Comparison of ENCODE assay signal across 14 cellular contexts in genomic region chr18:48548404-48548771, GRCh38. TPM values are rescaled to one million over a fixed set of nuclear protein-coding genes. Genes with fewer than 3 reads are reported as not detected.
DNase-seq lines count a peak whose midpoint lies in the region; ATAC-seq and TF ChIP-seq lines count a peak whose summit lies in the region.
"Had no signal": no experiment of that assay in that cellular context is flagged by ENCODE, and none has a peak within 500 bp of the region (broad histone marks: within the 10 kb centered on the region; RNA-seq: fewer than 3 reads in every experiment).

No MANE protein-coding gene starts in this region.

- H3K9me2 ChIP-seq in hepatocyte (replicated peaks; ENCODE audit: insufficient read depth): no peaks in the 10 kb centered on the region

- H3K4me2 ChIP-seq in hepatocyte: no peak overlapping the region
- H3K4me2 ChIP-seq: KMS-11 had no signal

- ATAC-seq in GM19397 (IDR thresholded peaks at IDR 0.05; ENCODE audit: unreplicated experiment): no peak
- no peak for ATAC-seq in HG02798 (IDR thresholded peaks at IDR 0.05; ENCODE audit: poor library complexity, unreplicated experiment)
- no peak for ATAC-seq in GM19324 (IDR thresholded peaks at IDR 0.05; ENCODE audit: low FRiP score, unreplicated experiment)
- ATAC-seq: PC-3 had no signal

- H3K27me3 Mint-ChIP-seq in type B pancreatic cell: no peaks in the 10 kb centered on the region

- no peak for TF ChIP-seq CTCF in breast epithelium (IDR thresholded peaks at IDR 0.05)
- no peak for TF ChIP-seq CTCF in hepatocyte (IDR thresholded peaks at IDR 0.05; ENCODE audit: poor library complexity)
- no peak for TF ChIP-seq CTCF in type B pancreatic cell (conservative IDR thresholded peaks at IDR 0.05)

- DNase-seq in DMS 273 (lab: John Stamatoyannopoulos, UW; ENCODE audit: unreplicated experiment): peak; percentile 43
- DNase-seq in DMS 273 treated with DMSO at 0.1 percent for 48 hours (lab: John Stamatoyannopoulos, UW): no peak
- peak in 1 of 2 donors; percentile 76 for DNase-seq in breast epithelium (ENCODE audit: low spot score in 2 of 2)
- peak; percentile 26 for DNase-seq in hepatocyte (ENCODE audit: low spot score)
- DNase-seq in type B pancreatic cell (ENCODE audit: extremely low spot score, unreplicated experiment): no peak
- DNase-seq: stimulated activated CD4-positive, alpha-beta T cell treated with anti-CD3 and anti-CD28 coated beads, Interleukin-4, amount 100 ng/mL, for 1 hour had no signal

- peaks cover 12% of the 10 kb centered on the region for H3K36me3 Mint-ChIP-seq in type B pancreatic cell
- H3K36me3 Mint-ChIP-seq: activated naive CD4-positive, alpha-beta T cell treated with anti-CD3 and anti-CD28 coated beads, Interleukin-2, amount 50 U/mL, for 72 hours had no signal

- no peaks in the 10 kb centered on the region for H3K27me3 ChIP-seq in breast epithelium
- H3K27me3 ChIP-seq in hepatocyte: no peaks in the 10 kb centered on the region
- H3K27me3 ChIP-seq: tibial nerve had no signal

- TF ChIP-seq POLR2A in breast epithelium (IDR thresholded peaks at IDR 0.05): no peak

- H3K9me3 ChIP-seq in breast epithelium: no peaks in the 10 kb centered on the region
- no peaks in the 10 kb centered on the region for H3K9me3 ChIP-seq in hepatocyte (ENCODE audit: low read depth)
- H3K9me3 ChIP-seq: tibial nerve had no signal

- H3K4me1 ChIP-seq in breast epithelium (peaks cover 5 to 10% of the 10 kb centered on the region in 2 donors), hepatocyte (ENCODE audit: insufficient read depth) (peaks cover 42% of the 10 kb centered on the region)

- H3K79me2 ChIP-seq in hepatocyte: peaks cover 86% of the 10 kb centered on the region

- intact Hi-C loops in breast epithelium (cut with DNase I; ENCODE audit: low total_unique reads): no loop called here

- H4K20me1 ChIP-seq in hepatocyte (ENCODE audit: insufficient read depth, poor library complexity, severe bottlenecking): peaks cover 7% of the 10 kb centered on the region

- 67% methylated on average over 5 of the region's 5 CpGs for WGBS in hepatocyte (ENCODE audit: low lambda C conversion rate, missing lambda C conversion rate)

- H3K4me1 Mint-ChIP-seq in type B pancreatic cell (ENCODE audit: unreplicated experiment): peaks cover 65% of the 10 kb centered on the region

- H2AFZ ChIP-seq in hepatocyte: no peak overlapping the region

- peak overlapping the region; percentile 93 for H3K27ac Mint-ChIP-seq in type B pancreatic cell
- H3K27ac Mint-ChIP-seq: activated naive CD4-positive, alpha-beta T cell treated with anti-CD3 and anti-CD28 coated beads, Interleukin-2, amount 50 U/mL, for 72 hours had no signal

- H3K4me3 ChIP-seq in breast epithelium: no peak overlapping the region
- no peak overlapping the region for H3K4me3 ChIP-seq in hepatocyte
- H3K4me3 ChIP-seq: tibial nerve had no signal

- H3K27ac ChIP-seq in breast epithelium: peak overlapping the region; percentile 64 to 82
- H3K27ac ChIP-seq in hepatocyte: peak overlapping the region; percentile 52
- H3K27ac ChIP-seq: 22Rv1, KMS-11 had no signal

- no peaks in the 10 kb centered on the region for H3K9me3 Mint-ChIP-seq in type B pancreatic cell
- H3K9me3 Mint-ChIP-seq: activated naive CD4-positive, alpha-beta T cell treated with anti-CD3 and anti-CD28 coated beads, Interleukin-2, amount 50 U/mL, for 72 hours had no signal

- H3K36me3 ChIP-seq in breast epithelium (no peaks in the 10 kb centered on the region), hepatocyte (replicated peaks; ENCODE audit: insufficient read depth, low read depth) (no peaks in the 10 kb centered on the region)

- H3K4me3 Mint-ChIP-seq in type B pancreatic cell: no peak overlapping the region

RNA-seq across cellular contexts. Expression of gene CTIF, which starts 9.6 kb away (rescaled TPM):
- 10 to 100 TPM; 28.8 to 78.9 (median 32.6) TPM for total RNA-seq in breast epithelium
- 24.0 and 27.9 TPM in 2 replicates for total RNA-seq in hepatocyte
- polyA plus RNA-seq in hepatocyte: 22.1 and 24.9 TPM in 2 replicates
- 37.9 and 48.5 TPM in 2 replicates for total RNA-seq in type B pancreatic cell (ENCODE audit: low replicate concordance)

Comparison
In these comparisons a context has a peak if more than half of its experiments do, and no peak if none do; other contexts are left out.
1. DNase-seq: peak in DMS 273 (single experiment) and hepatocyte (single experiment); none in DMS 273 treated with DMSO at 0.1 percent for 48 hours (single experiment) and type B pancreatic cell (single experiment).